ENCODE assay signal across 13 cellular contexts in genomic region chr5:79621056-79621455, GRCh38. TPM values are rescaled to one million over a fixed set of nuclear protein-coding genes. Genes with fewer than 3 reads are reported as not detected.
A peak's percentile ranks its signal among the peaks of the same experiment; 100 is the strongest.
DNase-seq lines count a peak whose midpoint lies in the region; ATAC-seq and TF ChIP-seq lines count a peak whose summit lies in the region.
"Had no signal": no experiment of that assay in that cellular context is flagged by ENCODE, and none has a peak within 500 bp of the region (broad histone marks: within the 10 kb centered on the region; RNA-seq: fewer than 3 reads in every experiment).

No MANE protein-coding gene starts in this region.

- no peaks in the 10 kb centered on the region for H3K27me3 Mint-ChIP-seq in activated T-helper 17 cell treated with anti-CD3 and anti-CD28 coated beads, Interleukin-2, amount 50 U/mL, for 72 hours

- no peak for TF ChIP-seq CTCF in foreskin keratinocyte (conservative IDR thresholded peaks at IDR 0.05)
- TF ChIP-seq CTCF in coronary artery (IDR thresholded peaks at IDR 0.05), result no peak

- peaks cover 8% of the 10 kb centered on the region for H3K4me1 Mint-ChIP-seq in activated T-helper 17 cell treated with anti-CD3 and anti-CD28 coated beads, Interleukin-2, amount 50 U/mL, for 72 hours

- H3K4me3 ChIP-seq in coronary artery, result no peak overlapping the region
- H3K4me3 ChIP-seq: right lobe of liver, thyroid gland had no signal

- peak; percentile 57 to 74 for ATAC-seq in activated naive CD4-positive, alpha-beta T cell treated with anti-CD3 and anti-CD28 coated beads, Interleukin-2, amount 50 U/mL, for 72 hours
- ATAC-seq in activated T-helper 17 cell treated with anti-CD3 and anti-CD28 coated beads, Interleukin-2, amount 50 U/mL, for 72 hours (replicated peaks), result peak; percentile 78
- ATAC-seq in foreskin keratinocyte (peak; percentile 99), HG02588 (IDR thresholded peaks at IDR 0.05; ENCODE audit: unreplicated experiment) (no peak)
- ATAC-seq: right lobe of liver had no signal

- H3K27me3 ChIP-seq in foreskin keratinocyte, result no peaks in the 10 kb centered on the region
- H3K27me3 ChIP-seq: right lobe of liver, thyroid gland had no signal

- H3K27ac ChIP-seq in foreskin keratinocyte (no peak overlapping the region), coronary artery (no peak overlapping the region)
- H3K27ac ChIP-seq: right lobe of liver, thyroid gland had no signal

- no peak for DNase-seq in activated naive CD4-positive, alpha-beta T cell treated with anti-CD3 and anti-CD28 coated beads, Interleukin-2, amount 50 U/mL, for 72 hours (ENCODE audit: low spot score in 2 of 2)
- no peak for DNase-seq in activated naive CD4-positive, alpha-beta T cell treated with anti-CD3 and anti-CD28 coated beads, Interleukin-2, amount 50 U/mL, for 16 hours
- peak; percentile 59 to 79 for DNase-seq in foreskin keratinocyte
- DNase-seq in stromal cell of bone marrow (ENCODE audit: low read depth), result peak; percentile 12
- no peak for DNase-seq in coronary artery (ENCODE audit: low spot score)
- DNase-seq in NOMO-1 treated with dmso at 0.1 percent for 144 hours (lab: John Stamatoyannopoulos, UW; ENCODE audit: unreplicated experiment), result no peak
- DNase-seq: DND-41, NCI-H2171, right lobe of liver, thyroid gland had no signal

- no peak overlapping the region for H3K4me3 Mint-ChIP-seq in activated T-helper 17 cell treated with anti-CD3 and anti-CD28 coated beads, Interleukin-2, amount 50 U/mL, for 72 hours
- H3K4me3 Mint-ChIP-seq: T-helper 2 cell treated with Interferon-gamma antibody and Interleukin-4, amounts not matched to agents 5 μg/mL and 100 μg/mL, for 36 hours had no signal

- H3K9me3 Mint-ChIP-seq in activated naive CD4-positive, alpha-beta T cell treated with anti-CD3 and anti-CD28 coated beads, Interleukin-2, amount 50 U/mL, for 72 hours, result peaks cover 8 to 10% of the 10 kb centered on the region in 2 donors
- H3K9me3 Mint-ChIP-seq in activated T-helper 17 cell treated with anti-CD3 and anti-CD28 coated beads, Interleukin-2, amount 50 U/mL, for 72 hours, result peaks cover 4% of the 10 kb centered on the region

- no peak overlapping the region for H3K27ac Mint-ChIP-seq in activated naive CD4-positive, alpha-beta T cell treated with anti-CD3 and anti-CD28 coated beads, Interleukin-2, amount 50 U/mL, for 72 hours
- no peak overlapping the region for H3K27ac Mint-ChIP-seq in activated T-helper 17 cell treated with anti-CD3 and anti-CD28 coated beads, Interleukin-2, amount 50 U/mL, for 72 hours
- H3K27ac Mint-ChIP-seq: T-helper 2 cell treated with Interferon-gamma antibody and Interleukin-4, amounts not matched to agents 5 μg/mL and 100 μg/mL, for 36 hours had no signal

- peaks cover 32 to 58% of the 10 kb centered on the region in 2 donors for H3K36me3 Mint-ChIP-seq in activated naive CD4-positive, alpha-beta T cell treated with anti-CD3 and anti-CD28 coated beads, Interleukin-2, amount 50 U/mL, for 72 hours
- peaks cover 98% of the 10 kb centered on the region for H3K36me3 Mint-ChIP-seq in activated T-helper 17 cell treated with anti-CD3 and anti-CD28 coated beads, Interleukin-2, amount 50 U/mL, for 72 hours (ENCODE audit: low read depth)

- peaks cover 5% of the 10 kb centered on the region for H3K4me1 ChIP-seq in foreskin keratinocyte
- H3K4me1 ChIP-seq: right lobe of liver, thyroid gland had no signal

RNA-seq across cellular contexts. Expression of gene TENT2, which starts 8.8 kb away (rescaled TPM):
- 10 to 100 TPM; 92.0 to 92.4 TPM for total RNA-seq in activated naive CD4-positive, alpha-beta T cell treated with anti-CD3 and anti-CD28 coated beads, Interleukin-2, amount 50 U/mL, for 72 hours
- 10 to 100 TPM; 80.3 to 92.3 TPM for total RNA-seq in activated T-helper 17 cell treated with anti-CD3 and anti-CD28 coated beads, Interleukin-2, amount 50 U/mL, for 72 hours
- 28.6 and 33.8 TPM in 2 replicates for total RNA-seq in foreskin keratinocyte
- polyA plus RNA-seq in foreskin keratinocyte, result 8.7 and 10.5 TPM in 2 replicates

Comparison
In these comparisons a context has a peak if more than half of its experiments do, and no peak if none do; other contexts are left out.
1. DNase-seq: peak in foreskin keratinocyte (2 of 2) and stromal cell of bone marrow (single experiment); none in activated naive CD4-positive, alpha-beta T cell treated with anti-CD3 and anti-CD28 coated beads, Interleukin-2, amount 50 U/mL, for 72 hours (0 of 2), activated naive CD4-positive, alpha-beta T cell treated with anti-CD3 and anti-CD28 coated beads, Interleukin-2, amount 50 U/mL, for 16 hours (single experiment), coronary artery (single experiment) and NOMO-1 treated with dmso at 0.1 percent for 144 hours (single experiment).